1 cellular context compared by ENCODE assay signal in the genomic region with DNA sequence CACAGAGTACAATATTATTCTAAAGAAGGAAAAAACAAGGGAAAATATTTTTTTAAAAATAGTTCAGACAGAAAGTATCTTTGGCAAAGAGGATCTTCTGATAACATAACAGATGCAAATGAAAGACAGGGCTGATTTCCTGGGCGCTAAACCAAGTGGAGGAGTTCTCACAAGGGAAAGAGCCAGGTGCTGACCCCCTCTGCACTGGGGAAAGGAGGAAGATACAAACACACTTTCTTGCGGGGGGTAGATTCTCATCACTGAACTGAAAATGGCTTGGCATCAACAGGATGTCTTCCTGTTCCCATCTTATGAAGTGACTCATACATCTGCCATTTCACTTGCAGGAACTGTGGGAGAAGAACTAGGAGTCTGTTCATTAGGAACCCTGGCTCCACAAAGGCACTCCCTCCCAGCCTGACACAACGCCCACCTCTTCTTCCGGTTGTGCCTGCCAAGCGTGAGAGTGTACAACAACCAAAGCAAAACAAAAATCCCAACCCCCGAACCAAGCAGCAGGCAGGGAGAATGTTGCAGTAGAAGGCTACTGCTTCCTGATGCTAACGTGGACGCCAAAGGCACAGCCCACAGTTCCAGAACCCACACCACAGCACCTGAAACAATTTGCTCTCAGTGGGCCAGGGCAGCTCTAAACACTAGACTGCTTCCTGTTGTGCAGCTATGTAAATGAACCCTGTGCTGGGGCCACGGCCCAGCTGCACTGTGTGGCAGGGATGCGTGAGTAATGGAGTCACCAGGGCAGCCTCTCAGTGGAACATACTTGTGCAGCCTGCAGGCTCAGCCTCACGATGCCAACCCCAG.
A peak's percentile ranks its signal among the peaks of the same experiment; 100 is the strongest.
TF ChIP-seq lines count a peak whose summit lies in the region.

No MANE protein-coding gene starts in this region.

TF ChIP-seq in K562, 482 proteins besides CTCF, POLR2A, EP300 and RAD21 (continued from another document and continues in another):
- TF ChIP-seq, protein P1, sequence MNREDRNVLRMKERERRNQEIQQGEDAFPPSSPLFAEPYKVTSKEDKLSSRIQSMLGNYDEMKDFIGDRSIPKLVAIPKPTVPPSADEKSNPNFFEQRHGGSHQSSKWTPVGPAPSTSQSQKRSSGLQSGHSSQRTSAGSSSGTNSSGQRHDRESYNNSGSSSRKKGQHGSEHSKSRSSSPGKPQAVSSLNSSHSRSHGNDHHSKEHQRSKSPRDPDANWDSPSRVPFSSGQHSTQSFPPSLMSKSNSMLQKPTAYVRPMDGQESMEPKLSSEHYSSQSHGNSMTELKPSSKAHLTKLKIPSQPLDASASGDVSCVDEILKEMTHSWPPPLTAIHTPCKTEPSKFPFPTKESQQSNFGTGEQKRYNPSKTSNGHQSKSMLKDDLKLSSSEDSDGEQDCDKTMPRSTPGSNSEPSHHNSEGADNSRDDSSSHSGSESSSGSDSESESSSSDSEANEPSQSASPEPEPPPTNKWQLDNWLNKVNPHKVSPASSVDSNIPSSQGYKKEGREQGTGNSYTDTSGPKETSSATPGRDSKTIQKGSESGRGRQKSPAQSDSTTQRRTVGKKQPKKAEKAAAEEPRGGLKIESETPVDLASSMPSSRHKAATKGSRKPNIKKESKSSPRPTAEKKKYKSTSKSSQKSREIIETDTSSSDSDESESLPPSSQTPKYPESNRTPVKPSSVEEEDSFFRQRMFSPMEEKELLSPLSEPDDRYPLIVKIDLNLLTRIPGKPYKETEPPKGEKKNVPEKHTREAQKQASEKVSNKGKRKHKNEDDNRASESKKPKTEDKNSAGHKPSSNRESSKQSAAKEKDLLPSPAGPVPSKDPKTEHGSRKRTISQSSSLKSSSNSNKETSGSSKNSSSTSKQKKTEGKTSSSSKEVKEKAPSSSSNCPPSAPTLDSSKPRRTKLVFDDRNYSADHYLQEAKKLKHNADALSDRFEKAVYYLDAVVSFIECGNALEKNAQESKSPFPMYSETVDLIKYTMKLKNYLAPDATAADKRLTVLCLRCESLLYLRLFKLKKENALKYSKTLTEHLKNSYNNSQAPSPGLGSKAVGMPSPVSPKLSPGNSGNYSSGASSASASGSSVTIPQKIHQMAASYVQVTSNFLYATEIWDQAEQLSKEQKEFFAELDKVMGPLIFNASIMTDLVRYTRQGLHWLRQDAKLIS (CRISPR knock-in tag; IDR thresholded peaks at IDR 0.05) = no peak
- TF ChIP-seq, protein P2, sequence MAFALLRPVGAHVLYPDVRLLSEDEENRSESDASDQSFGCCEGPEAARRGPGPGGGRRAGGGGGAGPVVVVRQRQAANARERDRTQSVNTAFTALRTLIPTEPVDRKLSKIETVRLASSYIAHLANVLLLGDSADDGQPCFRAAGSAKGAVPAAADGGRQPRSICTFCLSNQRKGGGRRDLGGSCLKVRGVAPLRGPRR (CRISPR knock-in tag; IDR thresholded peaks at IDR 0.05) = no peak
- TF ChIP-seq FOXK2 (conservative IDR thresholded peaks at IDR 0.05 in 1 of 2, IDR thresholded peaks at IDR 0.05 in 1 of 2; ENCODE audit: low read depth in 2 of 2) (0 out of 4 replicates have a peak, but pooled peaks of 1 of the 2 experiments have one; percentile 10), RBM34 (IDR thresholded peaks at IDR 0.05; ENCODE audit: borderline replicate concordance, insufficient read depth, low read length) (no peak), ZNF184 (CRISPR knock-in tag; IDR thresholded peaks at IDR 0.05) (no peak), MYNN (IDR thresholded peaks at IDR 0.05) (no peak), MYNN (CRISPR knock-in tag; IDR thresholded peaks at IDR 0.05) (no peak), PHF8 (IDR thresholded peaks at IDR 0.05; ENCODE audit: borderline replicate concordance, low read length) (no peak; the same call in 1 of the 2 replicates), ZSCAN29 (IDR thresholded peaks at IDR 0.05) (no peak), FOXP1 (CRISPR knock-in tag; IDR thresholded peaks at IDR 0.05) (no peak), RUNX1 (IDR thresholded peaks at IDR 0.05; ENCODE audit: low read depth) (0 out of 2 replicates have a peak, but pooled peaks have one; percentile 41), MBD2 (IDR thresholded peaks at IDR 0.05; ENCODE audit: borderline replicate concordance, low read depth) (no peak), ZNF584 (CRISPR knock-in tag; IDR thresholded peaks at IDR 0.05; ENCODE audit: low read depth) (no peak), PML (IDR thresholded peaks at IDR 0.05; ENCODE audit: low read length) (no peak), ZC3H11A (IDR thresholded peaks at IDR 0.05; ENCODE audit: low read depth, low read length) (no peak), JUND (IDR thresholded peaks at IDR 0.05; ENCODE audit: borderline replicate concordance, low read depth, low read length) (peak; percentile 70; the same call in 1 of the 2 replicates), JUND (tag; IDR thresholded peaks at IDR 0.05; ENCODE audit: borderline replicate concordance, low read depth, low read length) (peak; percentile 69; the same call in 2 of the 3 replicates), CXXC5 (CRISPR knock-in tag; IDR thresholded peaks at IDR 0.05) (peak; percentile 29; the same call in 1 of the 2 replicates), SP2 (IDR thresholded peaks at IDR 0.05; ENCODE audit: extremely low read depth, low read depth, low read length, poor library complexity, severe bottlenecking) (no peak), ARHGAP35 (IDR thresholded peaks at IDR 0.05; ENCODE audit: partially characterized antibody) (no peak), NFE2L1 (tag; IDR thresholded peaks at IDR 0.05; ENCODE audit: borderline replicate concordance, low read depth) (no peak), CTBP1 (IDR thresholded peaks at IDR 0.05; ENCODE audit: borderline replicate concordance) (peak; percentile 41; the same call in 1 of the 2 replicates), FOXJ3 (CRISPR knock-in tag; IDR thresholded peaks at IDR 0.05) (no peak), SAFB (IDR thresholded peaks at IDR 0.05; ENCODE audit: borderline replicate concordance, low read depth, low read length) (no peak), CREB1 (IDR thresholded peaks at IDR 0.05) (no peak), CREB1 (CRISPR knock-in tag; IDR thresholded peaks at IDR 0.05) (no peak), SRSF1 (IDR thresholded peaks at IDR 0.05; ENCODE audit: low read depth, low read length) (no peak), ETV5 (CRISPR knock-in tag; IDR thresholded peaks at IDR 0.05; ENCODE audit: low read depth) (peak; percentile 44; the same call in 1 of the 2 replicates), TAF9B (IDR thresholded peaks at IDR 0.05; ENCODE audit: partially characterized antibody) (no peak)
- TF ChIP-seq, protein P3, sequence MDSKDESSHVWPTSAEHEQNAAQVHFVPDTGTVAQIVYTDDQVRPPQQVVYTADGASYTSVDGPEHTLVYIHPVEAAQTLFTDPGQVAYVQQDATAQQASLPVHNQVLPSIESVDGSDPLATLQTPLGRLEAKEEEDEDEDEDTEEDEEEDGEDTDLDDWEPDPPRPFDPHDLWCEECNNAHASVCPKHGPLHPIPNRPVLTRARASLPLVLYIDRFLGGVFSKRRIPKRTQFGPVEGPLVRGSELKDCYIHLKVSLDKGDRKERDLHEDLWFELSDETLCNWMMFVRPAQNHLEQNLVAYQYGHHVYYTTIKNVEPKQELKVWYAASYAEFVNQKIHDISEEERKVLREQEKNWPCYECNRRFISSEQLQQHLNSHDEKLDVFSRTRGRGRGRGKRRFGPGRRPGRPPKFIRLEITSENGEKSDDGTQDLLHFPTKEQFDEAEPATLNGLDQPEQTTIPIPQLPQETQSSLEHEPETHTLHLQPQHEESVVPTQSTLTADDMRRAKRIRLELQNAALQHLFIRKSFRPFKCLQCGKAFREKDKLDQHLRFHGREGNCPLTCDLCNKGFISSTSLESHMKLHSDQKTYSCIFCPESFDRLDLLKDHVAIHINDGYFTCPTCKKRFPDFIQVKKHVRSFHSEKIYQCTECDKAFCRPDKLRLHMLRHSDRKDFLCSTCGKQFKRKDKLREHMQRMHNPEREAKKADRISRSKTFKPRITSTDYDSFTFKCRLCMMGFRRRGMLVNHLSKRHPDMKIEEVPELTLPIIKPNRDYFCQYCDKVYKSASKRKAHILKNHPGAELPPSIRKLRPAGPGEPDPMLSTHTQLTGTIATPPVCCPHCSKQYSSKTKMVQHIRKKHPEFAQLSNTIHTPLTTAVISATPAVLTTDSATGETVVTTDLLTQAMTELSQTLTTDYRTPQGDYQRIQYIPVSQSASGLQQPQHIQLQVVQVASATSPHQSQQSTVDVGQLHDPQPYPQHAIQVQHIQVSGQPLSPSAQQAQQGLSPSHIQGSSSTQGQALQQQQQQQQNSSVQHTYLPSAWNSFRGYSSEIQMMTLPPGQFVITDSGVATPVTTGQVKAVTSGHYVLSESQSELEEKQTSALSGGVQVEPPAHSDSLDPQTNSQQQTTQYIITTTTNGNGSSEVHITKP (IDR thresholded peaks at IDR 0.05; ENCODE audit: partially characterized antibody) = peak; percentile 89
- TF ChIP-seq, protein P4, sequence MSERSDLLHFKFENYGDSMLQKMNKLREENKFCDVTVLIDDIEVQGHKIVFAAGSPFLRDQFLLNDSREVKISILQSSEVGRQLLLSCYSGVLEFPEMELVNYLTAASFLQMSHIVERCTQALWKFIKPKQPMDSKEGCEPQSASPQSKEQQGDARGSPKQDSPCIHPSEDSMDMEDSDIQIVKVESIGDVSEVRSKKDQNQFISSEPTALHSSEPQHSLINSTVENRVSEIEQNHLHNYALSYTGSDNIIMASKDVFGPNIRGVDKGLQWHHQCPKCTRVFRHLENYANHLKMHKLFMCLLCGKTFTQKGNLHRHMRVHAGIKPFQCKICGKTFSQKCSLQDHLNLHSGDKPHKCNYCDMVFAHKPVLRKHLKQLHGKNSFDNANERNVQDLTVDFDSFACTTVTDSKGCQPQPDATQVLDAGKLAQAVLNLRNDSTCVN (CRISPR knock-in tag; IDR thresholded peaks at IDR 0.05) = no peak
- TF ChIP-seq, protein P5, sequence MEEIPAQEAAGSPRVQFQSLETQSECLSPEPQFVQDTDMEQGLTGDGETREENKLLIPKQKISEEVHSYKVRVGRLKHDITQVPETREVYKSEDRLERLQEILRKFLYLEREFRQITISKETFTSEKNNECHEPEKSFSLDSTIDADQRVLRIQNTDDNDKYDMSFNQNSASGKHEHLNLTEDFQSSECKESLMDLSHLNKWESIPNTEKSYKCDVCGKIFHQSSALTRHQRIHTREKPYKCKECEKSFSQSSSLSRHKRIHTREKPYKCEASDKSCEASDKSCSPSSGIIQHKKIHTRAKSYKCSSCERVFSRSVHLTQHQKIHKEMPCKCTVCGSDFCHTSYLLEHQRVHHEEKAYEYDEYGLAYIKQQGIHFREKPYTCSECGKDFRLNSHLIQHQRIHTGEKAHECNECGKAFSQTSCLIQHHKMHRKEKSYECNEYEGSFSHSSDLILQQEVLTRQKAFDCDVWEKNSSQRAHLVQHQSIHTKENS (CRISPR knock-in tag; IDR thresholded peaks at IDR 0.05) = no peak
- TF ChIP-seq, protein P6, sequence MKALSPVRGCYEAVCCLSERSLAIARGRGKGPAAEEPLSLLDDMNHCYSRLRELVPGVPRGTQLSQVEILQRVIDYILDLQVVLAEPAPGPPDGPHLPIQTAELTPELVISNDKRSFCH (CRISPR knock-in tag; IDR thresholded peaks at IDR 0.05) = no peak
- TF ChIP-seq, protein P6 (tag; IDR thresholded peaks at IDR 0.05) = peak; percentile 27; the same call in 1 of the 2 replicates
- TF ChIP-seq, protein P7, sequence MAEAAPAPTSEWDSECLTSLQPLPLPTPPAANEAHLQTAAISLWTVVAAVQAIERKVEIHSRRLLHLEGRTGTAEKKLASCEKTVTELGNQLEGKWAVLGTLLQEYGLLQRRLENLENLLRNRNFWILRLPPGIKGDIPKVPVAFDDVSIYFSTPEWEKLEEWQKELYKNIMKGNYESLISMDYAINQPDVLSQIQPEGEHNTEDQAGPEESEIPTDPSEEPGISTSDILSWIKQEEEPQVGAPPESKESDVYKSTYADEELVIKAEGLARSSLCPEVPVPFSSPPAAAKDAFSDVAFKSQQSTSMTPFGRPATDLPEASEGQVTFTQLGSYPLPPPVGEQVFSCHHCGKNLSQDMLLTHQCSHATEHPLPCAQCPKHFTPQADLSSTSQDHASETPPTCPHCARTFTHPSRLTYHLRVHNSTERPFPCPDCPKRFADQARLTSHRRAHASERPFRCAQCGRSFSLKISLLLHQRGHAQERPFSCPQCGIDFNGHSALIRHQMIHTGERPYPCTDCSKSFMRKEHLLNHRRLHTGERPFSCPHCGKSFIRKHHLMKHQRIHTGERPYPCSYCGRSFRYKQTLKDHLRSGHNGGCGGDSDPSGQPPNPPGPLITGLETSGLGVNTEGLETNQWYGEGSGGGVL (CRISPR knock-in tag; IDR thresholded peaks at IDR 0.05) = no peak
- TF ChIP-seq, protein P8, sequence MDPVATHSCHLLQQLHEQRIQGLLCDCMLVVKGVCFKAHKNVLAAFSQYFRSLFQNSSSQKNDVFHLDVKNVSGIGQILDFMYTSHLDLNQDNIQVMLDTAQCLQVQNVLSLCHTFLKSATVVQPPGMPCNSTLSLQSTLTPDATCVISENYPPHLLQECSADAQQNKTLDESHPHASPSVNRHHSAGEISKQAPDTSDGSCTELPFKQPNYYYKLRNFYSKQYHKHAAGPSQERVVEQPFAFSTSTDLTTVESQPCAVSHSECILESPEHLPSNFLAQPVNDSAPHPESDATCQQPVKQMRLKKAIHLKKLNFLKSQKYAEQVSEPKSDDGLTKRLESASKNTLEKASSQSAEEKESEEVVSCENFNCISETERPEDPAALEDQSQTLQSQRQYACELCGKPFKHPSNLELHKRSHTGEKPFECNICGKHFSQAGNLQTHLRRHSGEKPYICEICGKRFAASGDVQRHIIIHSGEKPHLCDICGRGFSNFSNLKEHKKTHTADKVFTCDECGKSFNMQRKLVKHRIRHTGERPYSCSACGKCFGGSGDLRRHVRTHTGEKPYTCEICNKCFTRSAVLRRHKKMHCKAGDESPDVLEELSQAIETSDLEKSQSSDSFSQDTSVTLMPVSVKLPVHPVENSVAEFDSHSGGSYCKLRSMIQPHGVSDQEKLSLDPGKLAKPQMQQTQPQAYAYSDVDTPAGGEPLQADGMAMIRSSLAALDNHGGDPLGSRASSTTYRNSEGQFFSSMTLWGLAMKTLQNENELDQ (CRISPR knock-in tag; IDR thresholded peaks at IDR 0.05; ENCODE audit: borderline replicate concordance) = no peak
- TF ChIP-seq, protein P9, sequence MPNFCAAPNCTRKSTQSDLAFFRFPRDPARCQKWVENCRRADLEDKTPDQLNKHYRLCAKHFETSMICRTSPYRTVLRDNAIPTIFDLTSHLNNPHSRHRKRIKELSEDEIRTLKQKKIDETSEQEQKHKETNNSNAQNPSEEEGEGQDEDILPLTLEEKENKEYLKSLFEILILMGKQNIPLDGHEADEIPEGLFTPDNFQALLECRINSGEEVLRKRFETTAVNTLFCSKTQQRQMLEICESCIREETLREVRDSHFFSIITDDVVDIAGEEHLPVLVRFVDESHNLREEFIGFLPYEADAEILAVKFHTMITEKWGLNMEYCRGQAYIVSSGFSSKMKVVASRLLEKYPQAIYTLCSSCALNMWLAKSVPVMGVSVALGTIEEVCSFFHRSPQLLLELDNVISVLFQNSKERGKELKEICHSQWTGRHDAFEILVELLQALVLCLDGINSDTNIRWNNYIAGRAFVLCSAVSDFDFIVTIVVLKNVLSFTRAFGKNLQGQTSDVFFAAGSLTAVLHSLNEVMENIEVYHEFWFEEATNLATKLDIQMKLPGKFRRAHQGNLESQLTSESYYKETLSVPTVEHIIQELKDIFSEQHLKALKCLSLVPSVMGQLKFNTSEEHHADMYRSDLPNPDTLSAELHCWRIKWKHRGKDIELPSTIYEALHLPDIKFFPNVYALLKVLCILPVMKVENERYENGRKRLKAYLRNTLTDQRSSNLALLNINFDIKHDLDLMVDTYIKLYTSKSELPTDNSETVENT (CRISPR knock-in tag; IDR thresholded peaks at IDR 0.05) = no peak
- TF ChIP-seq, protein P10, sequence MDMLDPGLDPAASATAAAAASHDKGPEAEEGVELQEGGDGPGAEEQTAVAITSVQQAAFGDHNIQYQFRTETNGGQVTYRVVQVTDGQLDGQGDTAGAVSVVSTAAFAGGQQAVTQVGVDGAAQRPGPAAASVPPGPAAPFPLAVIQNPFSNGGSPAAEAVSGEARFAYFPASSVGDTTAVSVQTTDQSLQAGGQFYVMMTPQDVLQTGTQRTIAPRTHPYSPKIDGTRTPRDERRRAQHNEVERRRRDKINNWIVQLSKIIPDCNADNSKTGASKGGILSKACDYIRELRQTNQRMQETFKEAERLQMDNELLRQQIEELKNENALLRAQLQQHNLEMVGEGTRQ (CRISPR knock-in tag; IDR thresholded peaks at IDR 0.05) = no peak
